In the genomic region with DNA sequence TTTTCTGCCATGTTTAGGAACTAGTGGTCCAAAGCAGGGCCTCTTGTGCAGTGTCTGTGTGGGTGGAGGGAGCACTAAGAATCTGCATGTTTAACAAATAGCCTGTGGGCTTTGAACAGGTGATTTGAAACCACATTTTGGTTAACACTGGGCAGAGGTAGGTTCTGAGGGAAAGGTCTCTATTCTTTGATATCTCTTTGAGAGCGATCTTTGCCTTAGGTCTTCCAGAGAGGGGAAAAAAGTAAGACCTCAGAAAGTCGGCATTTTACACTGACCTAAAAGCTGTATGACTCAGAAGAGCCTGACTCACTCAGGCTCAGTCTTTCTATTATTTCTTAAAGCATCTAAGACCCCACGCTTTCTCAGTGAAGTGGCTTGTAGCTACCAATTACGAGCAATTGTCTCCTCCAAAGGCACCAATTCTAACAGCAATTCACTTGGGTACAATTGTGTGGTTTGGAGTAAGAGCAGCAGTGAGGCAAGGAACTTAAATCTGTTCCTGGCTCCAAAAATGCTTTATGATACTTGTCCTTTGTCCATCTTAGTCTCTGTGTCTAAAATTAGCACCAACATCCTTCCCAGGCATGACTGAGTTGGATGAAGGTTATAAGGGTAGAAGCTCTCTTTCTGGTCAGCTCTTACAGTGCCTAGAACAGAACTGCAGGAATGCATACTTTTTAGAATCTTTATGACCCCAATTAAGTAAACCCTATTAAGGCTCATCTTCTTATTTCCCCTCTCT, we compare ENCODE assay signal across 7 cellular contexts. TPM values are rescaled to one million over a fixed set of nuclear protein-coding genes. Genes with fewer than 3 reads are reported as not detected.
DNase-seq lines count a peak whose midpoint lies in the region.
"Had no signal": no experiment of that assay in that cellular context is flagged by ENCODE, and none has a peak within 500 bp of the region (broad histone marks: within the 10 kb centered on the region; RNA-seq: fewer than 3 reads in every experiment).

No MANE protein-coding gene starts in this region.

- H2BK5ac ChIP-seq in neuronal stem cell (ENCODE audit: low read length) = no peak overlapping the region

- no peak overlapping the region for H2BK12ac ChIP-seq in neuronal stem cell (ENCODE audit: low read length)

- H3K79me1 ChIP-seq in neuronal stem cell (ENCODE audit: low read depth, low read length) = no peaks in the 10 kb centered on the region

- H3K36me3 ChIP-seq in muscle layer of duodenum (ENCODE audit: control insufficient read depth in 1 of 2, insufficient read depth in 2 of 2, low read length in 2 of 2) (peaks cover 53 to 68% of the 10 kb centered on the region in 2 donors), neuronal stem cell (replicated peaks in 1 of 2; ENCODE audit: control insufficient read depth in 2 of 2, insufficient read depth in 2 of 2, low read length in 2 of 2) (peaks cover 24 to 86% of the 10 kb centered on the region in 2 donors)

- no peak overlapping the region for H2AFZ ChIP-seq in neuronal stem cell (ENCODE audit: low read length)

- DNase-seq in COLO829 (ENCODE audit: low spot score) (peak; percentile 68), neuronal stem cell (ENCODE audit: low spot score) (no peak), epidermal melanocyte (ENCODE audit: insufficient read length, low spot score) (no peak), occipital lobe (lab: John Stamatoyannopoulos, UW) (no peak)
- DNase-seq: NCI-H1694 treated with DMSO at 0.1 percent for 48 hours had no signal

- H3K27ac Mint-ChIP-seq in activated naive CD8-positive, alpha-beta T cell = peak overlapping the region; percentile 78

- H3K27me3 Mint-ChIP-seq in activated naive CD8-positive, alpha-beta T cell = no peaks in the 10 kb centered on the region

- no peaks in the 10 kb centered on the region for H3K9me3 Mint-ChIP-seq in activated naive CD8-positive, alpha-beta T cell (ENCODE audit: low read depth)

- H2BK120ac ChIP-seq in neuronal stem cell (ENCODE audit: low read depth, low read length) = no peak overlapping the region

- no CpG with 5 or more reads among the region's 4 CpGs for WGBS in neuronal stem cell (ENCODE audit: extremely low coverage in 2 of 2, insufficient read length in 2 of 2, insufficient replicate concordance in 1 of 2), 2 donors

- H3K27me3 ChIP-seq in muscle layer of duodenum (ENCODE audit: low read depth, low read length) = no peaks in the 10 kb centered on the region
- no peaks in the 10 kb centered on the region for H3K27me3 ChIP-seq in neuronal stem cell (ENCODE audit: control insufficient read depth in 3 of 3, insufficient read depth in 3 of 3, low read depth in 1 of 3, low read length in 3 of 3)

- no peak overlapping the region for H2AK5ac ChIP-seq in neuronal stem cell (ENCODE audit: low read depth, low read length)

- peaks cover 11% of the 10 kb centered on the region for H3K36me3 Mint-ChIP-seq in activated naive CD8-positive, alpha-beta T cell

- H3K27ac ChIP-seq in muscle layer of duodenum (ENCODE audit: low read length) = peak overlapping the region; percentile 35
- H3K27ac ChIP-seq in neuronal stem cell (replicated peaks; ENCODE audit: low read length) = no peak overlapping the region

- H3K4me3 ChIP-seq in muscle layer of duodenum (ENCODE audit: low read depth in 1 of 2, low read length in 2 of 2) = no peak overlapping the region
- H3K4me3 ChIP-seq in neuronal stem cell (ENCODE audit: low read length in 2 of 2) = no peak overlapping the region

- no peak overlapping the region for H2BK15ac ChIP-seq in neuronal stem cell (ENCODE audit: low read length)

- H3K4ac ChIP-seq in neuronal stem cell (ENCODE audit: low read length) = no peak overlapping the region

- H3K14ac ChIP-seq in neuronal stem cell (ENCODE audit: low read length) = no peak overlapping the region

- H3K9ac ChIP-seq in neuronal stem cell (ENCODE audit: low read depth, low read length, poor library complexity) = no peak overlapping the region

- H3K4me1 ChIP-seq in muscle layer of duodenum (ENCODE audit: control insufficient read depth in 1 of 2, insufficient read depth in 2 of 2, low read length in 2 of 2) (peaks cover 0 to 11% of the 10 kb centered on the region in 2 donors), neuronal stem cell (ENCODE audit: control insufficient read depth in 2 of 2, insufficient read depth in 1 of 2, low read depth in 1 of 2, low read length in 2 of 2) (peaks cover 0 to 3% of the 10 kb centered on the region in 2 donors)

- no peak overlapping the region for H4K8ac ChIP-seq in neuronal stem cell (ENCODE audit: low read depth, low read length)

- H3K23ac ChIP-seq in neuronal stem cell (ENCODE audit: low read depth, low read length, poor library complexity) = no peak overlapping the region

- no peak overlapping the region for H3K18ac ChIP-seq in neuronal stem cell (ENCODE audit: low read length)

- H4K91ac ChIP-seq in neuronal stem cell (ENCODE audit: low read depth, low read length, poor library complexity) = no peak overlapping the region

- peaks cover 36% of the 10 kb centered on the region for H3K4me1 Mint-ChIP-seq in activated naive CD8-positive, alpha-beta T cell (ENCODE audit: low read depth)

- peak overlapping the region; percentile 0 for H3K4me3 Mint-ChIP-seq in activated naive CD8-positive, alpha-beta T cell

- no peaks in the 10 kb centered on the region for H3K9me3 ChIP-seq in muscle layer of duodenum (ENCODE audit: control insufficient read depth in 1 of 2, low read length in 2 of 2)
- H3K9me3 ChIP-seq in neuronal stem cell (replicated peaks in 1 of 2; ENCODE audit: control insufficient read depth in 2 of 2, insufficient read depth in 1 of 2, low read depth in 1 of 2, low read length in 2 of 2) = peaks cover 0 to under 1% of the 10 kb centered on the region in 2 donors

- no peak overlapping the region for H3K4me2 ChIP-seq in neuronal stem cell (ENCODE audit: insufficient read depth, low read length, poor library complexity, severe bottlenecking)

RNA-seq across cellular contexts. Expression of a gene that starts 8.8 kb away (rescaled TPM):
- polyA plus RNA-seq in neuronal stem cell (2013, experiment 1 of 2) = 27.5 TPM
- 27.3 TPM for polyA plus RNA-seq in neuronal stem cell (2013, experiment 2 of 2)
- total RNA-seq in occipital lobe = 20.3 TPM

RNA-seq across cellular contexts. Expression of a gene that starts 39.7 kb away (rescaled TPM):
- 7.5 TPM for polyA plus RNA-seq in neuronal stem cell (2013, experiment 1 of 2)
- polyA plus RNA-seq in neuronal stem cell (2013, experiment 2 of 2) = 6.7 TPM
- total RNA-seq in occipital lobe = 65.2 TPM

RNA-seq across cellular contexts. Expression of a gene that starts 52.3 kb away (rescaled TPM):
- polyA plus RNA-seq in neuronal stem cell (2013, experiment 1 of 2) = 71.8 TPM
- polyA plus RNA-seq in neuronal stem cell (2013, experiment 2 of 2) = 69.0 TPM
- 16.2 TPM for total RNA-seq in occipital lobe

RNA-seq across cellular contexts. Expression of a gene that starts 56.1 kb away (rescaled TPM):
- 0.53 TPM for polyA plus RNA-seq in neuronal stem cell (2013, experiment 1 of 2)
- polyA plus RNA-seq in neuronal stem cell (2013, experiment 2 of 2) = 0.69 TPM
- total RNA-seq in occipital lobe = 2.0 TPM

RNA-seq across cellular contexts. Expression of a gene that starts 57.9 kb away (rescaled TPM):
- polyA plus RNA-seq in neuronal stem cell (2013, experiment 1 of 2) = 1.5 TPM
- 1.1 TPM for polyA plus RNA-seq in neuronal stem cell (2013, experiment 2 of 2)
- total RNA-seq in occipital lobe = 2.8 TPM
